Comparison of ENCODE assay signal across 14 cellular contexts in genomic region chr11:9203715-9204311, GRCh38.
A peak's percentile ranks its signal among the peaks of the same experiment; 100 is the strongest.
DNase-seq lines count a peak whose midpoint lies in the region; ATAC-seq and TF ChIP-seq lines count a peak whose summit lies in the region.
"Had no signal": no experiment of that assay in that cellular context is flagged by ENCODE, and none has a peak within 500 bp of the region (broad histone marks: within the 10 kb centered on the region; RNA-seq: fewer than 3 reads in every experiment).

No MANE protein-coding gene starts in this region.

- H3K4me1 Mint-ChIP-seq in type B pancreatic cell (ENCODE audit: unreplicated experiment): peaks cover 7% of the 10 kb centered on the region

- no peak overlapping the region for H3K4me3 ChIP-seq in heart right ventricle
- H3K4me3 ChIP-seq: BLaER1, pancreas had no signal

- H3K27me3 Mint-ChIP-seq in type B pancreatic cell: no peaks in the 10 kb centered on the region
- H3K27me3 Mint-ChIP-seq: dendritic cell treated with granulocyte-macrophage colony-stimulating factor and Interleukin-4, amounts not matched to agents 40 ng/mL and 50 ng/mL, for 4 days had no signal

- no peak overlapping the region for H3K27ac Mint-ChIP-seq in type B pancreatic cell
- H3K27ac Mint-ChIP-seq: activated T-cell treated with anti-CD3 and anti-CD28 coated beads, Interleukin-2, amount 50 U/mL, for 72 hours; dendritic cell treated with granulocyte-macrophage colony-stimulating factor and Interleukin-4, amounts not matched to agents 40 ng/mL and 50 ng/mL, for 4 days had no signal

- no peaks in the 10 kb centered on the region for H3K27me3 ChIP-seq in heart right ventricle
- H3K27me3 ChIP-seq: BLaER1, pancreas had no signal

- 68 to 73% methylated on average over 12 of the region's 12 CpGs for WGBS in heart right ventricle, 2 donors

- intact Hi-C loops in Right ventricle myocardium inferior (cut with DNase I) (loop anchor here (10.0 kb wide), 1 partner anchor 181 kb away; the partner anchor contains the start of gene IPO7), cardiac septum (cut with DNase I) (loop anchor here (5.0 to 10.0 kb wide), 2 partner anchors 63 to 161 kb away; partner anchors contain the start of gene DENND5A), heart right ventricle (cut with DNase I) (loop anchor here in 4 of 10 donors (5.0 to 10.0 kb wide), 3 partner anchors 51 to 61 kb away; partner anchors contain the start of gene DENND5A (in 2 of the 4))

- DNase-seq in Right ventricle myocardium inferior (ENCODE audit: missing footprints) (no peak), cardiac septum (ENCODE audit: low spot score) (no peak), SK-MEL-5 (ENCODE audit: low read depth, low spot score) (peak; percentile 28), heart right ventricle (peak in 1 of 2 donors; percentile 12), type B pancreatic cell (ENCODE audit: extremely low spot score, unreplicated experiment) (no peak), RWPE1 (ENCODE audit: low spot score) (no peak)
- DNase-seq: activated T-cell treated with anti-CD3 and anti-CD28 coated beads, Interleukin-2, amount 50 U/mL, for 72 hours; HCEC 1CT; pancreas; T-helper 1 cell had no signal

- H3K9me3 Mint-ChIP-seq in type B pancreatic cell: no peaks in the 10 kb centered on the region
- H3K9me3 Mint-ChIP-seq: activated T-cell treated with anti-CD3 and anti-CD28 coated beads, Interleukin-2, amount 50 U/mL, for 72 hours; dendritic cell treated with granulocyte-macrophage colony-stimulating factor and Interleukin-4, amounts not matched to agents 40 ng/mL and 50 ng/mL, for 4 days had no signal

- CTCF ChIA-PET in RWPE1 (lab: Yijun Ruan, JAX): interaction anchor here (0.6 to 0.7 kb wide), 2 partner anchors 22 to 875 kb away, joined by 3 to 4 read pairs; no protein-coding TSS in a partner anchor

- peaks cover 4% of the 10 kb centered on the region for H3K36me3 Mint-ChIP-seq in type B pancreatic cell

- H3K9me3 ChIP-seq in heart right ventricle: no peaks in the 10 kb centered on the region
- H3K9me3 ChIP-seq: BLaER1, pancreas had no signal

- POLR2A ChIA-PET in RWPE1 (lab: Yijun Ruan, JAX; ENCODE audit: low non-redundant PET): no interaction called here

- H3K4me3 Mint-ChIP-seq in type B pancreatic cell: no peak overlapping the region
- H3K4me3 Mint-ChIP-seq: activated T-cell treated with anti-CD3 and anti-CD28 coated beads, Interleukin-2, amount 50 U/mL, for 72 hours; dendritic cell treated with granulocyte-macrophage colony-stimulating factor and Interleukin-4, amounts not matched to agents 40 ng/mL and 50 ng/mL, for 4 days had no signal

- peaks cover 3 to 78% (median 40%) of the 10 kb centered on the region in 9 donors for H3K4me1 ChIP-seq in heart right ventricle
- H3K4me1 ChIP-seq: pancreas had no signal

- in situ Hi-C loops in SK-MEL-5 (cut with HindIII; ENCODE audit: low pct_unique_long_range_greater_than_20kb, low sequenced_read_pairs): no loop called here

- ATAC-seq in Right ventricle myocardium inferior: peak; percentile 47
- ATAC-seq in heart right ventricle: peak; percentile 40 to 75 (median 65)
- no peak for ATAC-seq in GM21390 (IDR thresholded peaks at IDR 0.05; ENCODE audit: unreplicated experiment)
- no peak for ATAC-seq in HG02885 (IDR thresholded peaks at IDR 0.05; ENCODE audit: poor library complexity, unreplicated experiment)
- ATAC-seq: pancreas had no signal

- TF ChIP-seq CTCF in heart right ventricle (IDR thresholded peaks at IDR 0.05) (peak in 7 of 9 donors; percentile 8 to 55 (median 41)), type B pancreatic cell (conservative IDR thresholded peaks at IDR 0.05) (peak; percentile 45), RWPE1 (conservative IDR thresholded peaks at IDR 0.05; ENCODE audit: low read depth) (no peak)

- H3K27ac ChIP-seq in heart right ventricle: peak overlapping the region in 1 of 10 donors; percentile 77
- H3K27ac ChIP-seq in RWPE1: no peak overlapping the region
- H3K27ac ChIP-seq: BLaER1, pancreas had no signal

- peaks cover 0 to 64% (median 13%) of the 10 kb centered on the region in 9 donors for H3K36me3 ChIP-seq in heart right ventricle

Comparison
In these comparisons a context has a peak if more than half of its experiments do, and no peak if none do; other contexts are left out.
1. ATAC-seq: peak in Right ventricle myocardium inferior (single experiment) and heart right ventricle (8 of 8); none in GM21390 (single experiment) and HG02885 (single experiment).